ENCODE assay signal across 17 cellular contexts in genomic region chr1:226787071-226787470, GRCh38.
"Had no signal": no experiment of that assay in that cellular context is flagged by ENCODE, and none has a peak within 500 bp of the region (broad histone marks: within the 10 kb centered on the region; RNA-seq: fewer than 3 reads in every experiment).

No MANE protein-coding gene starts in this region.

- H3K4me1 ChIP-seq: gastrocnemius medialis, suprapubic skin, upper lobe of right lung had no signal

- H3K4me3 ChIP-seq: gastrocnemius medialis, SK-N-MC, suprapubic skin, upper lobe of right lung had no signal

- DNase-seq: activated CD4-positive, alpha-beta T cell treated with anti-CD3 and anti-CD28 coated beads, Interleukin-2, amount 10 ng/mL, durations not matched to agents 7 days and 5 days; activated CD8-positive, alpha-beta memory T cell treated with anti-CD3 and anti-CD28 coated beads, Interleukin-2, amount 50 U/mL, for 48 hours; activated naive CD8-positive, alpha-beta T cell treated with anti-CD3 and anti-CD28 coated beads for 36 hours; cortex of kidney; effector memory CD4-positive, alpha-beta T cell; gastrocnemius medialis; left ventricle myocardium superior; mesenchymal stem cell; stimulated activated CD4-positive, alpha-beta T cell treated with anti-CD3 and anti-CD28 coated beads, Interleukin-15, amount 100 ng/mL, for 24 hours; stimulated activated CD4-positive, alpha-beta T cell treated with anti-CD3 and anti-CD28 coated beads, Interleukin-4, amount 100 ng/mL, for 1 hour; stimulated activated naive CD4-positive, alpha-beta T cell; upper lobe of right lung had no signal

- ATAC-seq: gastrocnemius medialis, left ventricle myocardium superior, upper lobe of right lung had no signal

- H3K27me3 Mint-ChIP-seq: activated naive CD8-positive, alpha-beta T cell treated with anti-CD3 and anti-CD28 coated beads for 36 hours had no signal

- H3K27me3 ChIP-seq: gastrocnemius medialis, suprapubic skin, upper lobe of right lung had no signal

- H3K9me3 ChIP-seq: gastrocnemius medialis, suprapubic skin, upper lobe of right lung had no signal

- FAIRE-seq: keratinocyte had no signal

- H3K27ac Mint-ChIP-seq: activated CD4-positive, alpha-beta T cell treated with anti-CD3 and anti-CD28 coated beads, Interleukin-2, amount 10 ng/mL, durations not matched to agents 7 days and 5 days; activated naive CD8-positive, alpha-beta T cell treated with anti-CD3 and anti-CD28 coated beads for 36 hours had no signal

- H3K36me3 Mint-ChIP-seq: activated naive CD8-positive, alpha-beta T cell treated with anti-CD3 and anti-CD28 coated beads for 36 hours; brain had no signal

- H3K27ac ChIP-seq: gastrocnemius medialis, SK-N-MC, suprapubic skin, upper lobe of right lung had no signal

- H3K36me3 ChIP-seq: gastrocnemius medialis, suprapubic skin, upper lobe of right lung had no signal

- H3K4me3 Mint-ChIP-seq: activated CD4-positive, alpha-beta T cell treated with anti-CD3 and anti-CD28 coated beads, Interleukin-2, amount 10 ng/mL, durations not matched to agents 7 days and 5 days; activated naive CD8-positive, alpha-beta T cell treated with anti-CD3 and anti-CD28 coated beads for 36 hours; brain; neural crest cell had no signal

- H3K9me3 Mint-ChIP-seq: activated CD4-positive, alpha-beta T cell treated with anti-CD3 and anti-CD28 coated beads, Interleukin-2, amount 10 ng/mL, durations not matched to agents 7 days and 5 days; activated naive CD8-positive, alpha-beta T cell treated with anti-CD3 and anti-CD28 coated beads for 36 hours; brain; neural crest cell had no signal
